Comparison of ENCODE assay signal across 8 cellular contexts in genomic region chr7:124031919-124032318, GRCh38. TPM values are rescaled to one million over a fixed set of nuclear protein-coding genes. Genes with fewer than 3 reads are reported as not detected.
DNase-seq lines count a peak whose midpoint lies in the region; ATAC-seq and TF ChIP-seq lines count a peak whose summit lies in the region.

No MANE protein-coding gene starts in this region.

- peak overlapping the region; percentile 100 for H2AFZ ChIP-seq in neuron (ENCODE audit: low read depth, low read length)

- CTCF ChIA-PET in Calu3 (lab: Charles Lee) = no interaction called here

- DNase-seq in Calu3 = no peak
- DNase-seq in NCI-H774 (lab: John Stamatoyannopoulos, UW) = no peak
- no peak for DNase-seq in central memory CD4-positive, alpha-beta T cell
- no peak for DNase-seq in HFFc6

- peak overlapping the region; percentile 94 for H3K27ac ChIP-seq in cingulate gyrus (ENCODE audit: low read depth, low read length)

- no TSS peak for BruUV-seq in Calu3 (replicated peaks; lab: Mats Ljungman, UMichigan)

- peak overlapping the region; percentile 64 for H3K4me3 ChIP-seq in neuron (ENCODE audit: low read length)

- intact Hi-C loops in Calu3 (cut with micrococcal nuclease; ENCODE audit: unreplicated experiment) = loop anchor here (5.0 kb wide), 1 partner anchor 105 kb away; the partner anchor contains the start of gene SPAM1

- peaks cover 36% of the 10 kb centered on the region for H3K27me3 ChIP-seq in neuron (ENCODE audit: insufficient read depth, low read length)

- H3K36me3 ChIP-seq in neuron (ENCODE audit: insufficient read depth, low read length) = no peaks in the 10 kb centered on the region

- H3K4me1 ChIP-seq in neuron (ENCODE audit: insufficient read depth, low read length) = peaks cover 8% of the 10 kb centered on the region

- ATAC-seq in HG03432 (IDR thresholded peaks at IDR 0.05; ENCODE audit: unreplicated experiment) (peak; percentile 5), GM18519 (IDR thresholded peaks at IDR 0.05; ENCODE audit: low FRiP score, unreplicated experiment) (no peak)

- TF ChIP-seq CTCF in Calu3 (IDR thresholded peaks at IDR 0.05; ENCODE audit: unreplicated experiment) = no peak
- TF ChIP-seq CTCF in HFFc6 (IDR thresholded peaks at IDR 0.05) = no peak

- peak overlapping the region; percentile 98 for H3K4me3 Mint-ChIP-seq in Calu3 (ENCODE audit: low read depth, unreplicated experiment)
- no peak overlapping the region for H3K4me3 Mint-ChIP-seq in HFFc6

- peaks cover 58% of the 10 kb centered on the region for H3K27me3 Mint-ChIP-seq in Calu3 (ENCODE audit: unreplicated experiment)
- H3K27me3 Mint-ChIP-seq in HFFc6 (ENCODE audit: insufficient read depth) = peaks cover 4% of the 10 kb centered on the region

- H3K9me3 ChIP-seq in neuron (ENCODE audit: low read length) = no peaks in the 10 kb centered on the region

- H3K4me1 Mint-ChIP-seq in Calu3 (ENCODE audit: low read depth, unreplicated experiment) (peaks cover 9% of the 10 kb centered on the region), HFFc6 (ENCODE audit: low read depth) (no peaks in the 10 kb centered on the region)

- H3K27ac Mint-ChIP-seq in Calu3 (ENCODE audit: unreplicated experiment) = no peak overlapping the region
- H3K27ac Mint-ChIP-seq in HFFc6 = no peak overlapping the region

- H3K9me3 Mint-ChIP-seq in Calu3 (ENCODE audit: low read depth, unreplicated experiment) (no peaks in the 10 kb centered on the region), HFFc6 (peaks cover 19% of the 10 kb centered on the region)

- H3K36me3 Mint-ChIP-seq in Calu3 (ENCODE audit: insufficient read depth, unreplicated experiment) (peaks cover 11% of the 10 kb centered on the region), HFFc6 (ENCODE audit: low read depth) (peaks cover 4% of the 10 kb centered on the region; the same call in 1 of the 2 replicates)

RNA-seq across cellular contexts. Expression of gene TMEM229A, which starts 0.9 kb away (rescaled TPM):
- not detected in 2 replicates for total RNA-seq in Calu3 (2022)
- total RNA-seq in HFFc6 (2021; fragmentation: NEBNext Ultra II Directional; extraction: Animal tissue kit (Norgen Biotek cat#: 25700)) = not detected
